Comparison of ENCODE assay signal across 8 cellular contexts in the genomic region with DNA sequence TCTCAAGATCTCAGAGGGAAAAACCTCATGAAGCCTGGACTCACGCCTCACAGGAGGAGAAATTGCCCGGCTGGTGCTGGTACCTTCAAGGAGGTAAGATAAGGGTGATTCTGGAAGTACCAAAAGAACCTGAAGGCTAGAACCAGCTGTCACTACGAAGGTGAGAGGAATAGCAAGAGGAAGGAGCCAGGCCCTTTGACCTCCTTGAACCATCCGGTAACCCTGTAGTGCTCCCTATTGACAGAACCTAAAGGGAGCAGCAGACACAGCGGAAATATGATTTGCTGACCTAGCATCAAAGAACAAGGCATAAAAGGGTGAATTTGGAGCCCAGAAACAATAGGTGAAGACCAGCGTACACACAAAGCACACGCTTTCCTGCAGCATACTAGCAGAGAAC.
DNase-seq lines count a peak whose midpoint lies in the region; ATAC-seq, FAIRE-seq and TF ChIP-seq lines count a peak whose summit lies in the region.

No MANE protein-coding gene starts in this region.

- no peaks in the 10 kb centered on the region for H3K9me1 ChIP-seq in K562 (ENCODE audit: control insufficient read depth, insufficient read depth, low read length)

- WGBS in K562 (ENCODE audit: insufficient coverage, low coverage, missing lambda C conversion rate) = 85% methylated on average over 7 of the region's 7 CpGs
- WGBS in SK-N-SH (ENCODE audit: low lambda C conversion rate) = 10% methylated on average over 7 of the region's 7 CpGs

- H3K4me1 ChIP-seq in K562 (replicated peaks in 1 of 2; ENCODE audit: control insufficient read depth in 2 of 2, insufficient read depth in 2 of 2, low read length in 2 of 2) (peaks cover 0 to 2% of the 10 kb centered on the region in 2 experiments; a peak in 3 of 5 replicates), BE2C (no peaks in the 10 kb centered on the region), SK-N-SH (ENCODE audit: control insufficient read depth in 1 of 2, insufficient read depth in 2 of 2, low read depth in 1 of 2, low read length in 1 of 2) (no peaks in the 10 kb centered on the region)

- no peak overlapping the region for H3K4me3 ChIP-seq in K562
- no peak overlapping the region for H3K4me3 ChIP-seq in BE2C (ENCODE audit: low read depth, low read length)
- no peak overlapping the region for H3K4me3 ChIP-seq in SK-N-SH (ENCODE audit: low read depth in 2 of 2, low read length in 1 of 2)

- H4K20me1 ChIP-seq in K562 (replicated peaks; ENCODE audit: control insufficient read depth, insufficient read depth, low read length) (no peaks in the 10 kb centered on the region), SK-N-SH (ENCODE audit: insufficient read depth) (no peaks in the 10 kb centered on the region)

- H3K9ac ChIP-seq in K562 (ENCODE audit: insufficient read depth in 1 of 2, low read depth in 2 of 2, low read length in 2 of 2) (no peak overlapping the region), SK-N-SH (no peak overlapping the region)

- H3K27ac ChIP-seq in K562 (ENCODE audit: extremely low read depth, low read depth, low read length) (no peak overlapping the region), SK-N-SH (ENCODE audit: low read depth in 2 of 2, low read length in 1 of 2) (no peak overlapping the region)

- H2AFZ ChIP-seq in K562 (ENCODE audit: low read depth, low read length) = no peak overlapping the region
- H2AFZ ChIP-seq in SK-N-SH (ENCODE audit: low read depth) = no peak overlapping the region

- peak; percentile 87 for ATAC-seq in K562

- no peaks in the 10 kb centered on the region for H3F3A ChIP-seq in SK-N-SH (replicated peaks; ENCODE audit: insufficient read depth)

- CTCF ChIA-PET in K562 (lab: Yijun Ruan, JAX; ENCODE audit: low intra/inter-chr PET ratio) = no interaction called here
- CTCF ChIA-PET in SK-N-SH (lab: Yijun Ruan, JAX) = no interaction called here

- POLR2A ChIA-PET in K562 (lab: Yijun Ruan, JAX) (interaction anchor here (1.2 kb wide), 1 partner anchor 92 kb away, joined by 3 read pairs; a partner anchor contains a TSS), SK-N-SH (lab: Yijun Ruan, JAX) (no interaction called here)

- intact Hi-C loops in K562 (cut with micrococcal nuclease) = loop anchor here (10.0 kb wide), 1 partner anchor 92 kb away; a partner anchor contains a TSS

- H3K27me3 ChIP-seq in K562 (ENCODE audit: control insufficient read depth in 2 of 2, insufficient read depth in 2 of 2, low read length in 2 of 2) = no peaks in the 10 kb centered on the region
- no peaks in the 10 kb centered on the region for H3K27me3 ChIP-seq in BE2C
- peaks cover 5% of the 10 kb centered on the region; the same call in 1 of the 2 replicates for H3K27me3 ChIP-seq in SK-N-SH (ENCODE audit: insufficient read depth)

- FAIRE-seq in GM12892 (lab: Jason Lieb, UNC) (no peak), K562 (lab: Jason Lieb, UNC) (no peak)

- TF ChIP-seq CTCF in K562 (IDR thresholded peaks at IDR 0.05 in 2 of 3, conservative IDR thresholded peaks at IDR 0.05 in 1 of 3; ENCODE audit: insufficient read depth in 2 of 3, low read depth in 1 of 3, low read length in 3 of 3) (peak; percentile 40 to 58 (median 57)), BE2C (IDR thresholded peaks at IDR 0.05; ENCODE audit: low read depth, low read length) (no peak), SK-N-SH (IDR thresholded peaks at IDR 0.05) (no peak; the same call in 1 of the 2 replicates)

- DNase-seq in GM12892 (ENCODE audit: insufficient read length) (no peak), T follicular helper cell (ENCODE audit: low read depth) (peak; percentile 27), K562 (ENCODE audit: extremely low read depth in 1 of 4, low spot score in 3 of 4) (peak in 2 of 4 experiments; percentile 22 to 54), NCI-H2196 (lab: John Stamatoyannopoulos, UW; ENCODE audit: unreplicated experiment) (no peak), BE2C (no peak), SK-N-SH (no peak), dermis blood vessel endothelial cell (no peak)
- peak; percentile 41 for DNase-seq in stimulated activated CD4-positive, alpha-beta T cell treated with anti-CD3 and anti-CD28 coated beads, Interleukin-15, amount 100 ng/mL, for 24 hours

- peak; percentile 31 to 70; a peak in 3 of 4 replicates for TF ChIP-seq RAD21 in K562 (CRISPR knock-in tag; conservative IDR thresholded peaks at IDR 0.05 in 1 of 2, IDR thresholded peaks at IDR 0.05 in 1 of 2)
- no peak for TF ChIP-seq RAD21 in SK-N-SH (IDR thresholded peaks at IDR 0.05; ENCODE audit: low read length)

- TF ChIP-seq EP300 in K562 (IDR thresholded peaks at IDR 0.05; ENCODE audit: low read length) (no peak), SK-N-SH (IDR thresholded peaks at IDR 0.05; ENCODE audit: borderline replicate concordance in 1 of 2, low read depth in 1 of 2, low read length in 1 of 2) (no peak)

- 0 out of 2 replicates have a peak, but pooled peaks have one; percentile 2 for TF ChIP-seq POLR2A in GM12892 (IDR thresholded peaks at IDR 0.05; ENCODE audit: low read depth, low read length)
- TF ChIP-seq POLR2A in K562 (conservative IDR thresholded peaks at IDR 0.05) = no peak

- H3K36me3 ChIP-seq in K562 (ENCODE audit: control insufficient read depth, insufficient read depth, low read length) (peaks cover 39% of the 10 kb centered on the region; the same call in 2 of the 3 replicates), BE2C (no peaks in the 10 kb centered on the region), SK-N-SH (replicated peaks in 1 of 2; ENCODE audit: control insufficient read depth in 1 of 2, insufficient read depth in 2 of 2, low read length in 1 of 2) (no peaks in the 10 kb centered on the region)

- H3K79me2 ChIP-seq in K562 (ENCODE audit: control insufficient read depth, insufficient read depth, low read length) (no peaks in the 10 kb centered on the region), SK-N-SH (ENCODE audit: insufficient read depth) (no peaks in the 10 kb centered on the region)

- BruUV-seq in K562 (replicated peaks; lab: Mats Ljungman, UMichigan) = no TSS peak

- in situ Hi-C loops in K562 (cut with MboI) = no loop called here

- H3K9me3 ChIP-seq in K562 (replicated peaks; ENCODE audit: control insufficient read depth, insufficient read depth, low read depth, low read length) (no peaks in the 10 kb centered on the region), BE2C (no peaks in the 10 kb centered on the region), SK-N-SH (no peaks in the 10 kb centered on the region)

- H3K4me2 ChIP-seq in K562 (ENCODE audit: insufficient read depth, low read length) (no peak overlapping the region), SK-N-SH (no peak overlapping the region)

- H3K9me2 ChIP-seq in SK-N-SH = no peaks in the 10 kb centered on the region

TF ChIP-seq in K562, 482 proteins besides CTCF, POLR2A, EP300 and RAD21 (continues in another document):
- 0 out of 2 replicates have a peak, but pooled peaks have one; percentile 27 for TF ChIP-seq ZNF263 (CRISPR knock-in tag; IDR thresholded peaks at IDR 0.05; ENCODE audit: borderline replicate concordance)
- no peak for TF ChIP-seq ZFP30 (CRISPR knock-in tag; IDR thresholded peaks at IDR 0.05; ENCODE audit: borderline replicate concordance)
- TF ChIP-seq NR2C1 (IDR thresholded peaks at IDR 0.05) = peak; percentile 76
- TF ChIP-seq NR2C1 (tag; IDR thresholded peaks at IDR 0.05) = peak; percentile 67; the same call in 1 of the 2 replicates
- no peak for TF ChIP-seq RCOR1 (IDR thresholded peaks at IDR 0.05; ENCODE audit: borderline replicate concordance in 1 of 2, low read depth in 2 of 2, low read length in 2 of 2)
- no peak for TF ChIP-seq NR2C2 (CRISPR knock-in tag; IDR thresholded peaks at IDR 0.05)
- peak; percentile 67 for TF ChIP-seq NR2C2 (tag; IDR thresholded peaks at IDR 0.05)
- TF ChIP-seq GTF2E2 (tag; IDR thresholded peaks at IDR 0.05) = no peak
- TF ChIP-seq C11orf30 (IDR thresholded peaks at IDR 0.05; ENCODE audit: low read depth) = peak; percentile 88
- TF ChIP-seq NFRKB (IDR thresholded peaks at IDR 0.05; ENCODE audit: low read depth) = no peak

TF ChIP-seq in SK-N-SH, 30 proteins besides CTCF, POLR2A, EP300 and RAD21:
- TF ChIP-seq FOSL2 (IDR thresholded peaks at IDR 0.05; ENCODE audit: borderline replicate concordance, low read depth) (no peak), TAF1 (IDR thresholded peaks at IDR 0.05; ENCODE audit: borderline replicate concordance, low read depth, low read length) (no peak), EZH2phosphoT487 (IDR thresholded peaks at IDR 0.05; ENCODE audit: borderline replicate concordance, low read depth) (no peak), SIN3A (IDR thresholded peaks at IDR 0.05; ENCODE audit: borderline replicate concordance, low read depth, low read length) (no peak), YY1 (IDR thresholded peaks at IDR 0.05; ENCODE audit: low read depth) (no peak), RCOR1 (IDR thresholded peaks at IDR 0.05; ENCODE audit: low read length) (no peak), RXRA (IDR thresholded peaks at IDR 0.05; ENCODE audit: borderline replicate concordance, low read depth) (no peak)
- TF ChIP-seq, protein P1, sequence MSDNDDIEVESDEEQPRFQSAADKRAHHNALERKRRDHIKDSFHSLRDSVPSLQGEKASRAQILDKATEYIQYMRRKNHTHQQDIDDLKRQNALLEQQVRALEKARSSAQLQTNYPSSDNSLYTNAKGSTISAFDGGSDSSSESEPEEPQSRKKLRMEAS (IDR thresholded peaks at IDR 0.05; ENCODE audit: low read depth) = no peak
- TF ChIP-seq, protein P2, sequence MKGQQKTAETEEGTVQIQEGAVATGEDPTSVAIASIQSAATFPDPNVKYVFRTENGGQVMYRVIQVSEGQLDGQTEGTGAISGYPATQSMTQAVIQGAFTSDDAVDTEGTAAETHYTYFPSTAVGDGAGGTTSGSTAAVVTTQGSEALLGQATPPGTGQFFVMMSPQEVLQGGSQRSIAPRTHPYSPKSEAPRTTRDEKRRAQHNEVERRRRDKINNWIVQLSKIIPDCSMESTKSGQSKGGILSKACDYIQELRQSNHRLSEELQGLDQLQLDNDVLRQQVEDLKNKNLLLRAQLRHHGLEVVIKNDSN (IDR thresholded peaks at IDR 0.05; ENCODE audit: borderline replicate concordance, low read depth) = no peak
- TF ChIP-seq, protein P3, sequence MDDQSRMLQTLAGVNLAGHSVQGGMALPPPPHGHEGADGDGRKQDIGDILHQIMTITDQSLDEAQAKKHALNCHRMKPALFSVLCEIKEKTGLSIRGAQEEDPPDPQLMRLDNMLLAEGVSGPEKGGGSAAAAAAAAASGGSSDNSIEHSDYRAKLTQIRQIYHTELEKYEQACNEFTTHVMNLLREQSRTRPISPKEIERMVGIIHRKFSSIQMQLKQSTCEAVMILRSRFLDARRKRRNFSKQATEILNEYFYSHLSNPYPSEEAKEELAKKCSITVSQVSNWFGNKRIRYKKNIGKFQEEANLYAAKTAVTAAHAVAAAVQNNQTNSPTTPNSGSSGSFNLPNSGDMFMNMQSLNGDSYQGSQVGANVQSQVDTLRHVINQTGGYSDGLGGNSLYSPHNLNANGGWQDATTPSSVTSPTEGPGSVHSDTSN (IDR thresholded peaks at IDR 0.05) = no peak

Comparison
In these comparisons a context has a peak if more than half of its experiments do, and no peak if none do; other contexts are left out.
1. DNase-seq: peak in T follicular helper cell (single experiment) and stimulated activated CD4-positive, alpha-beta T cell treated with anti-CD3 and anti-CD28 coated beads, Interleukin-15, amount 100 ng/mL, for 24 hours (single experiment); none in GM12892 (single experiment), NCI-H2196 (single experiment), BE2C (single experiment), SK-N-SH (single experiment) and dermis blood vessel endothelial cell (single experiment).
2. CTCF ChIP-seq: peak in K562 (3 of 3); none in BE2C (single experiment) and SK-N-SH (single experiment).